In the genomic region with DNA sequence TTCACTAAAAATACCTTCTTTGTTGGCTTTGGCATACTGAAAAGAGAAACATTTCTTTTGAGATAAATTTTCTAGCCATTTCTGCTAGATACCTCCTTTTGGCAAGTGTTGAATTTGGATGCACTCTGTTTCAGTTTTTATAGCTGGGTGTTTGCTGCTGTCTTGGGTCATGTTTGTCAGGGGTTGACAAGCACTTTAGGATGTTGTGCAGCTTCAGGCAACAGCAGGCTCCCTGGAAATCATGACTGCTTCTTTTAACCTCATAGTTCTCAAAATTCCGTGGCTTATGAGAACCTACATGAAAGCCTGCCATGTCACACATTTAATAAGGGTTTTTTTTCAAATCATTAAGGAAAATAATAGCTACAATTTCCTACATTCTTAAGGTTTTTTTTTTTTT, we compare ENCODE assay signal across 30 cellular contexts. TPM values are rescaled to one million over a fixed set of nuclear protein-coding genes. Genes with fewer than 3 reads are reported as not detected.
"Had no signal": no experiment of that assay in that cellular context is flagged by ENCODE, and none has a peak within 500 bp of the region (broad histone marks: within the 10 kb centered on the region; RNA-seq: fewer than 3 reads in every experiment).

No MANE protein-coding gene starts in this region.

- H3K27me3 ChIP-seq: ascending aorta, breast epithelium, cardiac muscle cell, dorsolateral prefrontal cortex had no signal

- ATAC-seq: activated naive CD4-positive, alpha-beta T cell treated with anti-CD3 and anti-CD28 coated beads, Interleukin-2, amount 50 U/mL, for 72 hours; activated T-cell treated with anti-CD3 and anti-CD28 coated beads, Interleukin-2, amount 50 U/mL, for 72 hours; esophagus mucosa; T-cell; T-helper 17 cell; WTC11 had no signal

- H3K9me3 ChIP-seq: ascending aorta, breast epithelium had no signal

- H3K4me3 ChIP-seq: ascending aorta, breast epithelium, cardiac muscle cell, coronary artery, dorsolateral prefrontal cortex had no signal

- H3K4me1 ChIP-seq: ascending aorta, breast epithelium had no signal

- H3K36me3 ChIP-seq: ascending aorta, breast epithelium, cardiac muscle cell had no signal

- DNase-seq: activated CD4-positive, alpha-beta memory T cell treated with anti-CD3 and anti-CD28 coated beads, Interleukin-2, amount 10 ng/mL, durations not matched to agents 7 days and 5 days; activated CD4-positive, alpha-beta T cell treated with anti-CD3 and anti-CD28 coated beads for 1 hour; activated CD4-positive, alpha-beta T cell treated with anti-CD3 and anti-CD28 coated beads for 4 hours; activated CD4-positive, alpha-beta T cell treated with anti-CD3 and anti-CD28 coated beads, Interleukin-2, amount 10 ng/mL, durations not matched to agents 7 days and 5 days; activated CD4-positive, alpha-beta T cell treated with anti-CD3 and anti-CD28 coated beads, Interleukin-2, amount 50 U/mL, for 4 hours; activated CD8-positive, alpha-beta memory T cell treated with anti-CD3 and anti-CD28 coated beads, Interleukin-2, amount 50 U/mL, for 48 hours; activated gamma-delta T cell; activated naive CD4-positive, alpha-beta T cell; activated naive CD4-positive, alpha-beta T cell treated with anti-CD3 and anti-CD28 coated beads, Interleukin-2, amount 10 ng/mL, durations not matched to agents 7 days and 5 days; activated naive CD8-positive, alpha-beta T cell treated with anti-CD3 and anti-CD28 coated beads, Interleukin-2, amount 10 ng/mL, durations not matched to agents 7 days and 5 days; activated T-cell treated with anti-CD3 and anti-CD28 coated beads for 4 hours; activated T-cell treated with anti-CD3 and anti-CD28 coated beads, Interleukin-2, amount 50 U/mL, for 24 hours; activated T-cell treated with anti-CD3 and anti-CD28 coated beads, Interleukin-2, amount 50 U/mL, for 72 hours; dorsolateral prefrontal cortex; effector memory CD4-positive, alpha-beta T cell; endodermal cell; foreskin fibroblast; head of caudate nucleus; T-cell; T-helper 17 cell; T1000 had no signal

- H3K27ac ChIP-seq: ascending aorta, breast epithelium, cardiac muscle cell, coronary artery, dorsolateral prefrontal cortex, VCaP had no signal

RNA-seq across cellular contexts. Expression of gene CCSER1, which starts 36.7 kb away (rescaled TPM):
- total RNA-seq: epithelial cell of proximal tubule had no signal
